1 cellular context compared by ENCODE assay signal in genomic region chr6:15451738-15452137, GRCh38.
A peak's percentile ranks its signal among the peaks of the same experiment; 100 is the strongest.
TF ChIP-seq lines count a peak whose summit lies in the region.

No MANE protein-coding gene starts in this region.

TF ChIP-seq in HEK293, 187 proteins besides CTCF, POLR2A, EP300 and RAD21 (continued from another document):
- 0 out of 2 replicates have a peak, but pooled peaks have one; percentile 24 for TF ChIP-seq PRDM4 (tag by site-specific recombination; IDR thresholded peaks at IDR 0.05)
- TF ChIP-seq TRIM28 (IDR thresholded peaks at IDR 0.05; ENCODE audit: borderline replicate concordance, low read length) = 0 out of 2 replicates have a peak, but pooled peaks have one; percentile 22
- peak; percentile 60; the same call in 1 of the 2 replicates for TF ChIP-seq GFI1B (tag by site-specific recombination; IDR thresholded peaks at IDR 0.05)
- no peak for TF ChIP-seq ZNF433 (tag by site-specific recombination; IDR thresholded peaks at IDR 0.05; ENCODE audit: low read depth)
- TF ChIP-seq, protein P1, sequence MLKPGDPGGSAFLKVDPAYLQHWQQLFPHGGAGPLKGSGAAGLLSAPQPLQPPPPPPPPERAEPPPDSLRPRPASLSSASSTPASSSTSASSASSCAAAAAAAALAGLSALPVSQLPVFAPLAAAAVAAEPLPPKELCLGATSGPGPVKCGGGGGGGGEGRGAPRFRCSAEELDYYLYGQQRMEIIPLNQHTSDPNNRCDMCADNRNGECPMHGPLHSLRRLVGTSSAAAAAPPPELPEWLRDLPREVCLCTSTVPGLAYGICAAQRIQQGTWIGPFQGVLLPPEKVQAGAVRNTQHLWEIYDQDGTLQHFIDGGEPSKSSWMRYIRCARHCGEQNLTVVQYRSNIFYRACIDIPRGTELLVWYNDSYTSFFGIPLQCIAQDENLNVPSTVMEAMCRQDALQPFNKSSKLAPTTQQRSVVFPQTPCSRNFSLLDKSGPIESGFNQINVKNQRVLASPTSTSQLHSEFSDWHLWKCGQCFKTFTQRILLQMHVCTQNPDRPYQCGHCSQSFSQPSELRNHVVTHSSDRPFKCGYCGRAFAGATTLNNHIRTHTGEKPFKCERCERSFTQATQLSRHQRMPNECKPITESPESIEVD (tag by site-specific recombination; IDR thresholded peaks at IDR 0.05) = peak; percentile 37; the same call in 1 of the 2 replicates
- TF ChIP-seq FEZF1 (tag by site-specific recombination; IDR thresholded peaks at IDR 0.05) = peak; percentile 80
- TF ChIP-seq, protein P2, sequence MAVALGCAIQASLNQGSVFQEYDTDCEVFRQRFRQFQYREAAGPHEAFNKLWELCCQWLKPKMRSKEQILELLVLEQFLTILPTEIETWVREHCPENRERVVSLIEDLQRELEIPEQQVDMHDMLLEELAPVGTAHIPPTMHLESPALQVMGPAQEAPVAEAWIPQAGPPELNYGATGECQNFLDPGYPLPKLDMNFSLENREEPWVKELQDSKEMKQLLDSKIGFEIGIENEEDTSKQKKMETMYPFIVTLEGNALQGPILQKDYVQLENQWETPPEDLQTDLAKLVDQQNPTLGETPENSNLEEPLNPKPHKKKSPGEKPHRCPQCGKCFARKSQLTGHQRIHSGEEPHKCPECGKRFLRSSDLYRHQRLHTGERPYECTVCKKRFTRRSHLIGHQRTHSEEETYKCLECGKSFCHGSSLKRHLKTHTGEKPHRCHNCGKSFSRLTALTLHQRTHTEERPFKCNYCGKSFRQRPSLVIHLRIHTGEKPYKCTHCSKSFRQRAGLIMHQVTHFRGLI (tag by site-specific recombination; IDR thresholded peaks at IDR 0.05) = no peak
- TF ChIP-seq ZNF121 (tag by site-specific recombination; IDR thresholded peaks at IDR 0.05) = no peak
- 0 out of 2 replicates have a peak, but pooled peaks have one; percentile 20 for TF ChIP-seq HIC1 (tag by site-specific recombination; IDR thresholded peaks at IDR 0.05)
- TF ChIP-seq ZNF404 (tag by site-specific recombination; IDR thresholded peaks at IDR 0.05) = no peak
- no peak for TF ChIP-seq ZBTB44 (tag by site-specific recombination; IDR thresholded peaks at IDR 0.05)
- no peak for TF ChIP-seq KLF8 (tag by site-specific recombination; IDR thresholded peaks at IDR 0.05)
